9 cellular contexts compared by ENCODE assay signal in genomic region chr20:20366896-20367680, GRCh38. TPM values are rescaled to one million over a fixed set of nuclear protein-coding genes. Genes with fewer than 3 reads are reported as not detected.
DNase-seq lines count a peak whose midpoint lies in the region; ATAC-seq lines count a peak whose summit lies in the region.
"Had no signal": no experiment of that assay in that cellular context is flagged by ENCODE, and none has a peak within 500 bp of the region (broad histone marks: within the 10 kb centered on the region; RNA-seq: fewer than 3 reads in every experiment).

No MANE protein-coding gene starts in this region.

- H4K20me1 ChIP-seq in BLaER1 (peaks cover 92% of the 10 kb centered on the region), GM23248 (ENCODE audit: insufficient read depth) (no peaks in the 10 kb centered on the region)

- H3K4me1 ChIP-seq in BLaER1 (peaks cover 32% of the 10 kb centered on the region; the same call in 1 of the 2 replicates), GM23248 (ENCODE audit: insufficient read depth) (no peaks in the 10 kb centered on the region), mesenchymal stem cell (ENCODE audit: control insufficient read depth, insufficient read depth, low read depth, low read length) (peaks cover 43% of the 10 kb centered on the region)

- no peak overlapping the region for H3K27ac ChIP-seq in BLaER1
- H3K27ac ChIP-seq in GM23248, result no peak overlapping the region
- no peak overlapping the region for H3K27ac ChIP-seq in mesenchymal stem cell (ENCODE audit: low read length, poor library complexity, severe bottlenecking)

- peaks cover 81% of the 10 kb centered on the region for H3K27me3 Mint-ChIP-seq in activated naive CD8-positive, alpha-beta T cell treated with anti-CD3 and anti-CD28 coated beads for 36 hours

- H3K4me1 Mint-ChIP-seq in activated naive CD8-positive, alpha-beta T cell treated with anti-CD3 and anti-CD28 coated beads for 36 hours, result peaks cover 18% of the 10 kb centered on the region

- H3K27me3 ChIP-seq in BLaER1 (peaks cover 100% of the 10 kb centered on the region), GM23248 (replicated peaks; ENCODE audit: insufficient read depth) (peaks cover 80% of the 10 kb centered on the region), mesenchymal stem cell (ENCODE audit: control insufficient read depth in 1 of 2, insufficient read depth in 1 of 2, low read length in 2 of 2) (peaks cover 84 to 88% of the 10 kb centered on the region in 2 experiments)

- WGBS in GM23248 (ENCODE audit: low coverage in 1 of 2, low lambda C conversion rate in 2 of 2, missing lambda C conversion rate in 2 of 2), 2 experiments, result 1 to 4% methylated on average over 49 to 70 of the region's 70 CpGs
- WGBS in mesenchymal stem cell, result 2% methylated on average over 70 of the region's 70 CpGs

- H3K9me2 ChIP-seq in GM23248 (ENCODE audit: insufficient read depth), result no peaks in the 10 kb centered on the region

- no peak overlapping the region for H3K23ac ChIP-seq in mesenchymal stem cell (ENCODE audit: low read length in 2 of 2)

- H2BK12ac ChIP-seq in mesenchymal stem cell (ENCODE audit: low read length in 2 of 2), result no peak overlapping the region

- H3K4ac ChIP-seq in mesenchymal stem cell (ENCODE audit: low read depth in 1 of 2, low read length in 2 of 2), result no peak overlapping the region

- intact Hi-C loops in posterior vena cava (cut with DNase I), result no loop called here

- H3K4me2 ChIP-seq in BLaER1 (peak overlapping the region; percentile 99), GM23248 (ENCODE audit: unreplicated experiment) (no peak overlapping the region), mesenchymal stem cell (ENCODE audit: low read length, poor library complexity, severe bottlenecking) (peak overlapping the region; percentile 28)

- H4K91ac ChIP-seq in mesenchymal stem cell (ENCODE audit: low read length), result no peak overlapping the region

- no peaks in the 10 kb centered on the region for H3K79me2 ChIP-seq in GM23248 (ENCODE audit: insufficient read depth)

- H3K9ac ChIP-seq in BLaER1, result no peak overlapping the region
- H3K9ac ChIP-seq in GM23248, result no peak overlapping the region
- no peak overlapping the region for H3K9ac ChIP-seq in mesenchymal stem cell (ENCODE audit: low read length)

- H3K27ac Mint-ChIP-seq in activated naive CD8-positive, alpha-beta T cell treated with anti-CD3 and anti-CD28 coated beads for 36 hours, result no peak overlapping the region

- no peaks in the 10 kb centered on the region for H3K9me3 Mint-ChIP-seq in activated naive CD8-positive, alpha-beta T cell treated with anti-CD3 and anti-CD28 coated beads for 36 hours

- H2AFZ ChIP-seq in GM23248 (no peak overlapping the region), mesenchymal stem cell (ENCODE audit: low read depth, low read length) (no peak overlapping the region)

- in situ Hi-C loops in GM23248 (cut with MboI), result loop anchor here (10.0 kb wide), 1 partner anchor 188 kb away; no protein-coding TSS in a partner anchor

- no peak overlapping the region for H2BK15ac ChIP-seq in mesenchymal stem cell (ENCODE audit: low read depth, poor library complexity, severe bottlenecking)

- no peak overlapping the region for H4K8ac ChIP-seq in mesenchymal stem cell (ENCODE audit: low read length)

- H3K18ac ChIP-seq in mesenchymal stem cell (ENCODE audit: low read depth in 1 of 2, low read length in 2 of 2), result no peak overlapping the region

- no peak overlapping the region for H2AK5ac ChIP-seq in mesenchymal stem cell (ENCODE audit: low read length, severe bottlenecking)

- no peak overlapping the region for H3K14ac ChIP-seq in mesenchymal stem cell (ENCODE audit: low read length in 2 of 2)

- DNase-seq in GM23248 (peak; percentile 21), mesenchymal stem cell (no peak), posterior vena cava (ENCODE audit: low spot score) (no peak), HuH-7 (ENCODE audit: low spot score) (no peak)
- no peak for DNase-seq in activated naive CD8-positive, alpha-beta T cell treated with anti-CD3 and anti-CD28 coated beads for 36 hours
- DNase-seq: left cardiac atrium had no signal

- no peaks in the 10 kb centered on the region for H3K36me3 Mint-ChIP-seq in activated naive CD8-positive, alpha-beta T cell treated with anti-CD3 and anti-CD28 coated beads for 36 hours

- H3K9me3 ChIP-seq in BLaER1, result peaks cover 12% of the 10 kb centered on the region; the same call in 1 of the 2 replicates
- no peaks in the 10 kb centered on the region for H3K9me3 ChIP-seq in GM23248 (ENCODE audit: low read depth)
- H3K9me3 ChIP-seq in mesenchymal stem cell (ENCODE audit: control insufficient read depth, low read length), result no peaks in the 10 kb centered on the region

- no peaks in the 10 kb centered on the region for H3K36me3 ChIP-seq in BLaER1
- H3K36me3 ChIP-seq in GM23248 (ENCODE audit: low read depth), result no peaks in the 10 kb centered on the region
- no peaks in the 10 kb centered on the region for H3K36me3 ChIP-seq in mesenchymal stem cell (ENCODE audit: control insufficient read depth in 1 of 2, insufficient read depth in 2 of 2, low read depth in 1 of 2, low read length in 2 of 2)

- no peaks in the 10 kb centered on the region for H3F3A ChIP-seq in GM23248 (ENCODE audit: insufficient read depth)

- H2BK120ac ChIP-seq in mesenchymal stem cell (ENCODE audit: low read depth, low read length), result no peak overlapping the region

- peak overlapping the region; percentile 55 for H3K4me3 Mint-ChIP-seq in activated naive CD8-positive, alpha-beta T cell treated with anti-CD3 and anti-CD28 coated beads for 36 hours

- peak overlapping the region; percentile 72 for H3K4me3 ChIP-seq in BLaER1
- H3K4me3 ChIP-seq in GM23248, result no peak overlapping the region
- no peak overlapping the region for H3K4me3 ChIP-seq in mesenchymal stem cell (ENCODE audit: insufficient read depth in 1 of 2, low read depth in 1 of 2, low read length in 2 of 2)

- ATAC-seq in GM19463 (IDR thresholded peaks at IDR 0.05; ENCODE audit: unreplicated experiment) (no peak), GM21786 (IDR thresholded peaks at IDR 0.05; ENCODE audit: unreplicated experiment) (no peak)
- ATAC-seq: left cardiac atrium had no signal

- no peaks in the 10 kb centered on the region for H3K79me1 ChIP-seq in mesenchymal stem cell (replicated peaks; ENCODE audit: low read length, poor library complexity, severe bottlenecking)

- H2BK5ac ChIP-seq in mesenchymal stem cell (ENCODE audit: low read depth, low read length, poor library complexity, severe bottlenecking), result no peak overlapping the region

RNA-seq across cellular contexts. Expression of gene INSM1, which starts 0.8 kb away (rescaled TPM):
- total RNA-seq in GM23248 (2014; rRNA removed; shearing (Covaris generic)), result not detected in 2 replicates
- polyA plus RNA-seq in GM23248 (2016; fragmentation: Nextera tagmentation; extraction: Ambion mirVana), result not detected in 2 replicates
- under 1 TPM; 0.19 to 0.34 TPM for total RNA-seq in activated naive CD8-positive, alpha-beta T cell treated with anti-CD3 and anti-CD28 coated beads for 36 hours
- not detected for polyA plus RNA-seq in mesenchymal stem cell (2013, experiment 1 of 2)
- not detected for polyA plus RNA-seq in mesenchymal stem cell (2013, experiment 2 of 2)
- not detected for total RNA-seq in posterior vena cava
- total RNA-seq: left cardiac atrium had no signal
